16 cellular contexts compared by ENCODE assay signal in the genomic region with DNA sequence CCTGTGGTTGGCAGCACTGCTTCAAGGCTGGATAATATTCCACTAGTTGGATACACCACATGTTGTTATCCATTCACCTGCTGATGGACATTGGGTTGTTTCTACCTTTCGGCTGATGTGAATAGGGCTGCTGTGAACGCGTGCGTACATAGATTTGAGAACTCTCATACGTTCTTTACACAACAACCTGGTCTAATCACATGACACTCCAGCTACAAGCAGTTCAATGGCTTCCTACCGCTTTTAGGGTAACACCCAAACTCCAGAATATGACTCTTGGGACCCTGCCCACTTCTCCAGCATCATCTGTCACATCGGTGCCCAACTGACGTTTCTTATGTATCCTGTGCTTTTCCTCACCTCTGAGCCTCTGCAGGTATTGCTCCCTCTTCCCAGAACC.
DNase-seq lines count a peak whose midpoint lies in the region; ATAC-seq and TF ChIP-seq lines count a peak whose summit lies in the region.
"Had no signal": no experiment of that assay in that cellular context is flagged by ENCODE, and none has a peak within 500 bp of the region (broad histone marks: within the 10 kb centered on the region; RNA-seq: fewer than 3 reads in every experiment).

No MANE protein-coding gene starts in this region.

- H3K4me3 ChIP-seq in OCI-LY1 (ENCODE audit: low read depth, low read length, poor library complexity, severe bottlenecking): peak overlapping the region; percentile 43
- H3K4me3 ChIP-seq in tibial artery: no peak overlapping the region
- H3K4me3 ChIP-seq: A549, hepatocyte had no signal

- no peaks in the 10 kb centered on the region for H3K9me3 Mint-ChIP-seq in activated CD8-positive, alpha-beta memory T cell treated with anti-CD3 and anti-CD28 coated beads, Interleukin-2, amount 10 ng/mL, durations not matched to agents 7 days and 5 days (ENCODE audit: low read depth)
- no peaks in the 10 kb centered on the region for H3K9me3 Mint-ChIP-seq in activated naive CD8-positive, alpha-beta T cell treated with anti-CD3 and anti-CD28 coated beads, Interleukin-2, amount 50 U/mL, for 24 hours
- no peaks in the 10 kb centered on the region for H3K9me3 Mint-ChIP-seq in stimulated activated effector memory CD8-positive, alpha-beta T cell treated with anti-CD3 and anti-CD28 coated beads, Interleukin-12 subunit alpha, Interleukin-12 subunit beta, amount 100 ng/mL, for 72 hours
- no peaks in the 10 kb centered on the region for H3K9me3 Mint-ChIP-seq in H9

- no peak overlapping the region for H3K23ac ChIP-seq in H9 (ENCODE audit: insufficient read length, low read depth, low read length)

- DNase-seq in activated CD8-positive, alpha-beta memory T cell treated with anti-CD3 and anti-CD28 coated beads, Interleukin-2, amount 10 ng/mL, durations not matched to agents 7 days and 5 days: no peak
- DNase-seq in activated CD8-positive, alpha-beta memory T cell treated with anti-CD3 and anti-CD28 coated beads, Interleukin-2, amount 50 U/mL, for 48 hours: no peak
- no peak for DNase-seq in activated naive CD8-positive, alpha-beta T cell treated with anti-CD3 and anti-CD28 coated beads, Interleukin-2, amount 50 U/mL, for 24 hours
- DNase-seq in stimulated activated effector memory CD8-positive, alpha-beta T cell treated with anti-CD3 and anti-CD28 coated beads, Interleukin-12 subunit alpha, Interleukin-12 subunit beta, amount 100 ng/mL, for 72 hours (ENCODE audit: low spot score in 2 of 2): no peak
- no peak for DNase-seq in H9
- no peak for DNase-seq in tibial artery
- DNase-seq: activated CD4-positive, CD25-positive, alpha-beta regulatory T cell treated with anti-CD3 and anti-CD28 coated beads, Interleukin-2, amount 50 U/mL, for 72 hours; activated gamma-delta T cell treated with Interleukin-2 at 50 U/mL for 16 hours; Calu3; NCI-H1694 treated with DMSO at 0.1 percent for 48 hours; NCI-H510A treated with DMSO at 0.1 percent for 48 hours; substantia nigra had no signal

- H3K79me2 ChIP-seq in OCI-LY1 (ENCODE audit: insufficient read depth, low read length): no peaks in the 10 kb centered on the region
- no peaks in the 10 kb centered on the region for H3K79me2 ChIP-seq in H9 (ENCODE audit: insufficient read depth, low read length)
- H3K79me2 ChIP-seq: hepatocyte had no signal

- no peak overlapping the region for H2AFZ ChIP-seq in OCI-LY1 (ENCODE audit: low read length)
- H2AFZ ChIP-seq in H9 (ENCODE audit: low read length): no peak overlapping the region
- H2AFZ ChIP-seq: hepatocyte had no signal

- no peaks in the 10 kb centered on the region for H3K9me2 ChIP-seq in OCI-LY1 (ENCODE audit: low read depth, low read length)

- no peak for TF ChIP-seq CTCF in OCI-LY1 (IDR thresholded peaks at IDR 0.05; ENCODE audit: low read length)
- TF ChIP-seq CTCF in H9 (conservative IDR thresholded peaks at IDR 0.05): no peak
- TF ChIP-seq CTCF in tibial artery (IDR thresholded peaks at IDR 0.05): no peak

- H2AK5ac ChIP-seq in H9 (ENCODE audit: insufficient read length, low read length): no peak overlapping the region

- CTCF ChIA-PET in activated CD8-positive, alpha-beta memory T cell treated with anti-CD3 and anti-CD28 coated beads, Interleukin-2, amount 10 ng/mL, durations not matched to agents 7 days and 5 days (lab: Charles Lee): interaction anchor here (0.9 to 8.8 kb wide), 8 partner anchors 11 to 334 kb away, joined by 3 to 93 read pairs (median 21); no protein-coding TSS in a partner anchor

- no peak overlapping the region for H3K56ac ChIP-seq in H9 (ENCODE audit: insufficient read length, low read depth, low read length)

- no peak overlapping the region for H2BK12ac ChIP-seq in H9 (ENCODE audit: insufficient read length, low read depth, low read length)

- no peak overlapping the region for H2BK120ac ChIP-seq in H9 (ENCODE audit: low read depth, low read length, poor library complexity, severe bottlenecking)

- H3K36me3 ChIP-seq in OCI-LY1 (ENCODE audit: insufficient read depth, low read length) (no peaks in the 10 kb centered on the region), tibial artery (peaks cover 0 to 13% (median 0%) of the 10 kb centered on the region in 3 donors)

- peak overlapping the region; percentile 66 for H3K4me2 ChIP-seq in OCI-LY1 (ENCODE audit: low read length)
- no peak overlapping the region for H3K4me2 ChIP-seq in H9 (ENCODE audit: insufficient read depth, insufficient read length, low read length)
- H3K4me2 ChIP-seq: A549, hepatocyte had no signal

- H3K9me3 ChIP-seq in OCI-LY1 (ENCODE audit: low read length) (no peaks in the 10 kb centered on the region), H9 (ENCODE audit: control insufficient read depth, low read depth, low read length) (no peaks in the 10 kb centered on the region), tibial artery (no peaks in the 10 kb centered on the region)
- H3K9me3 ChIP-seq: A549 had no signal

- no peak overlapping the region for H4K8ac ChIP-seq in H9 (replicated peaks; ENCODE audit: insufficient read length, low read depth, low read length)

- ATAC-seq in activated CD8-positive, alpha-beta memory T cell treated with anti-CD3 and anti-CD28 coated beads, Interleukin-2, amount 10 ng/mL, durations not matched to agents 7 days and 5 days: no peak
- no peak for ATAC-seq in activated naive CD8-positive, alpha-beta T cell treated with anti-CD3 and anti-CD28 coated beads, Interleukin-2, amount 50 U/mL, for 24 hours
- ATAC-seq in stimulated activated effector memory CD8-positive, alpha-beta T cell treated with anti-CD3 and anti-CD28 coated beads, Interleukin-12 subunit alpha, Interleukin-12 subunit beta, amount 100 ng/mL, for 72 hours: no peak
- ATAC-seq in HG02642 (IDR thresholded peaks at IDR 0.05; ENCODE audit: poor library complexity, unreplicated experiment): no peak
- ATAC-seq: A549 had no signal

- H4K20me1 ChIP-seq in OCI-LY1 (ENCODE audit: insufficient read depth, low read length) (no peaks in the 10 kb centered on the region), H9 (ENCODE audit: control insufficient read depth, insufficient read depth, insufficient read length) (no peaks in the 10 kb centered on the region)

- H3K79me1 ChIP-seq in H9 (ENCODE audit: insufficient read depth, low read depth, low read length, poor library complexity, severe bottlenecking): no peaks in the 10 kb centered on the region

- H3F3A ChIP-seq in OCI-LY1 (ENCODE audit: insufficient read depth, low read length): no peaks in the 10 kb centered on the region

- no peak overlapping the region for H2BK15ac ChIP-seq in H9 (ENCODE audit: low read depth, low read length)

- H3K36me3 Mint-ChIP-seq in activated CD8-positive, alpha-beta memory T cell treated with anti-CD3 and anti-CD28 coated beads, Interleukin-2, amount 10 ng/mL, durations not matched to agents 7 days and 5 days: peaks cover 1% of the 10 kb centered on the region
- no peaks in the 10 kb centered on the region for H3K36me3 Mint-ChIP-seq in activated naive CD8-positive, alpha-beta T cell treated with anti-CD3 and anti-CD28 coated beads, Interleukin-2, amount 50 U/mL, for 24 hours (ENCODE audit: low read depth)
- no peaks in the 10 kb centered on the region for H3K36me3 Mint-ChIP-seq in stimulated activated effector memory CD8-positive, alpha-beta T cell treated with anti-CD3 and anti-CD28 coated beads, Interleukin-12 subunit alpha, Interleukin-12 subunit beta, amount 100 ng/mL, for 72 hours
- no peaks in the 10 kb centered on the region; a peak in 1 of 7 replicates for H3K36me3 Mint-ChIP-seq in H9 (ENCODE audit: insufficient read depth in 1 of 3, low read depth in 3 of 3)

- peaks cover 38% of the 10 kb centered on the region for H3K4me1 ChIP-seq in OCI-LY1 (ENCODE audit: insufficient read depth, low read length, severe bottlenecking)
- peaks cover 3% of the 10 kb centered on the region; the same call in 1 of the 2 replicates for H3K4me1 ChIP-seq in H9 (ENCODE audit: insufficient read depth, low read length)
- H3K4me1 ChIP-seq in tibial artery: peaks cover 0 to 7% (median 1%) of the 10 kb centered on the region in 4 donors
- H3K4me1 ChIP-seq: A549 had no signal

- WGBS in H9 (ENCODE audit: extremely low coverage, insufficient read length, low lambda C conversion rate): no CpG with 5 or more reads among the region's 8 CpGs

- H2BK20ac ChIP-seq in H9 (ENCODE audit: low read depth, low read length, poor library complexity, severe bottlenecking): no peak overlapping the region

- no peak overlapping the region for H3K18ac ChIP-seq in H9 (ENCODE audit: insufficient read length, low read depth, low read length)

- no peak overlapping the region for H3K4ac ChIP-seq in H9 (ENCODE audit: low read depth, low read length)

- no peak overlapping the region for H3K14ac ChIP-seq in H9 (ENCODE audit: insufficient read depth, low read length)

- no peaks in the 10 kb centered on the region for H3K27me3 Mint-ChIP-seq in activated CD8-positive, alpha-beta memory T cell treated with anti-CD3 and anti-CD28 coated beads, Interleukin-2, amount 10 ng/mL, durations not matched to agents 7 days and 5 days
- no peaks in the 10 kb centered on the region for H3K27me3 Mint-ChIP-seq in activated naive CD8-positive, alpha-beta T cell treated with anti-CD3 and anti-CD28 coated beads, Interleukin-2, amount 50 U/mL, for 24 hours
- peaks cover 39% of the 10 kb centered on the region for H3K27me3 Mint-ChIP-seq in H9 (ENCODE audit: low read depth)

- H3K4me3 Mint-ChIP-seq in activated CD8-positive, alpha-beta memory T cell treated with anti-CD3 and anti-CD28 coated beads, Interleukin-2, amount 10 ng/mL, durations not matched to agents 7 days and 5 days: peak overlapping the region; percentile 68
- peak overlapping the region; percentile 65 for H3K4me3 Mint-ChIP-seq in activated naive CD8-positive, alpha-beta T cell treated with anti-CD3 and anti-CD28 coated beads, Interleukin-2, amount 50 U/mL, for 24 hours
- peak overlapping the region; percentile 61 for H3K4me3 Mint-ChIP-seq in stimulated activated effector memory CD8-positive, alpha-beta T cell treated with anti-CD3 and anti-CD28 coated beads, Interleukin-12 subunit alpha, Interleukin-12 subunit beta, amount 100 ng/mL, for 72 hours
- no peak overlapping the region for H3K4me3 Mint-ChIP-seq in H9

- no peak overlapping the region for H2BK5ac ChIP-seq in H9 (ENCODE audit: insufficient read length, low read length)

- no peak overlapping the region for H3T11ph ChIP-seq in H9 (ENCODE audit: low read length)

- peaks cover 84% of the 10 kb centered on the region for H3K4me1 Mint-ChIP-seq in activated CD8-positive, alpha-beta memory T cell treated with anti-CD3 and anti-CD28 coated beads, Interleukin-2, amount 10 ng/mL, durations not matched to agents 7 days and 5 days
- peaks cover 96% of the 10 kb centered on the region for H3K4me1 Mint-ChIP-seq in activated naive CD8-positive, alpha-beta T cell treated with anti-CD3 and anti-CD28 coated beads, Interleukin-2, amount 50 U/mL, for 24 hours
- peaks cover 73% of the 10 kb centered on the region for H3K4me1 Mint-ChIP-seq in stimulated activated effector memory CD8-positive, alpha-beta T cell treated with anti-CD3 and anti-CD28 coated beads, Interleukin-12 subunit alpha, Interleukin-12 subunit beta, amount 100 ng/mL, for 72 hours
- H3K4me1 Mint-ChIP-seq in H9: peaks cover 13 to 15% of the 10 kb centered on the region in 2 experiments

- H4K91ac ChIP-seq in H9 (ENCODE audit: insufficient read length, low read depth, low read length): no peak overlapping the region

- H4K5ac ChIP-seq in H9 (ENCODE audit: insufficient read length, low read depth, low read length): no peak overlapping the region

- intact Hi-C loops in tibial artery (cut with DNase I; ENCODE audit: low total_unique reads): no loop called here

- H3K9ac ChIP-seq in OCI-LY1 (ENCODE audit: low read length) (peak overlapping the region; percentile 52), H9 (ENCODE audit: extremely low read depth, insufficient read length, low read length) (no peak overlapping the region)

- peak overlapping the region; percentile 84 for H3K27ac ChIP-seq in OCI-LY1 (ENCODE audit: low read depth, low read length, poor library complexity, severe bottlenecking)
- H3K27ac ChIP-seq in H9 (ENCODE audit: insufficient read length, low read depth, low read length): no peak overlapping the region
- no peak overlapping the region for H3K27ac ChIP-seq in tibial artery
- H3K27ac ChIP-seq: A549, hepatocyte had no signal

- H3K27me3 ChIP-seq in OCI-LY1 (ENCODE audit: insufficient read depth, low read length): no peaks in the 10 kb centered on the region
- H3K27me3 ChIP-seq in H9 (ENCODE audit: insufficient read depth, low read length): no peaks in the 10 kb centered on the region; the same call in 1 of the 2 replicates
- no peaks in the 10 kb centered on the region for H3K27me3 ChIP-seq in tibial artery
- H3K27me3 ChIP-seq: hepatocyte had no signal

- H3K23me2 ChIP-seq in H9 (ENCODE audit: insufficient read length, low read depth, low read length, poor library complexity, severe bottlenecking): no peaks in the 10 kb centered on the region

- peak overlapping the region; percentile 100 for H3K27ac Mint-ChIP-seq in activated CD8-positive, alpha-beta memory T cell treated with anti-CD3 and anti-CD28 coated beads, Interleukin-2, amount 10 ng/mL, durations not matched to agents 7 days and 5 days
- peak overlapping the region; percentile 84 for H3K27ac Mint-ChIP-seq in activated naive CD8-positive, alpha-beta T cell treated with anti-CD3 and anti-CD28 coated beads, Interleukin-2, amount 50 U/mL, for 24 hours
- peak overlapping the region; percentile 91 for H3K27ac Mint-ChIP-seq in stimulated activated effector memory CD8-positive, alpha-beta T cell treated with anti-CD3 and anti-CD28 coated beads, Interleukin-12 subunit alpha, Interleukin-12 subunit beta, amount 100 ng/mL, for 72 hours
- H3K27ac Mint-ChIP-seq in H9: no peak overlapping the region

Comparison
In these comparisons a context has a peak if more than half of its experiments do, and no peak if none do; other contexts are left out.
1. H3K27ac Mint-ChIP-seq: peak in activated CD8-positive, alpha-beta memory T cell treated with anti-CD3 and anti-CD28 coated beads, Interleukin-2, amount 10 ng/mL, durations not matched to agents 7 days and 5 days (single experiment), activated naive CD8-positive, alpha-beta T cell treated with anti-CD3 and anti-CD28 coated beads, Interleukin-2, amount 50 U/mL, for 24 hours (single experiment) and stimulated activated effector memory CD8-positive, alpha-beta T cell treated with anti-CD3 and anti-CD28 coated beads, Interleukin-12 subunit alpha, Interleukin-12 subunit beta, amount 100 ng/mL, for 72 hours (single experiment); none in H9 (0 of 3).
2. H3K4me3 Mint-ChIP-seq: peak in activated CD8-positive, alpha-beta memory T cell treated with anti-CD3 and anti-CD28 coated beads, Interleukin-2, amount 10 ng/mL, durations not matched to agents 7 days and 5 days (single experiment), activated naive CD8-positive, alpha-beta T cell treated with anti-CD3 and anti-CD28 coated beads, Interleukin-2, amount 50 U/mL, for 24 hours (single experiment) and stimulated activated effector memory CD8-positive, alpha-beta T cell treated with anti-CD3 and anti-CD28 coated beads, Interleukin-12 subunit alpha, Interleukin-12 subunit beta, amount 100 ng/mL, for 72 hours (single experiment); none in H9 (0 of 2).